Comparison of ENCODE assay signal across 8 cellular contexts in the genomic region with DNA sequence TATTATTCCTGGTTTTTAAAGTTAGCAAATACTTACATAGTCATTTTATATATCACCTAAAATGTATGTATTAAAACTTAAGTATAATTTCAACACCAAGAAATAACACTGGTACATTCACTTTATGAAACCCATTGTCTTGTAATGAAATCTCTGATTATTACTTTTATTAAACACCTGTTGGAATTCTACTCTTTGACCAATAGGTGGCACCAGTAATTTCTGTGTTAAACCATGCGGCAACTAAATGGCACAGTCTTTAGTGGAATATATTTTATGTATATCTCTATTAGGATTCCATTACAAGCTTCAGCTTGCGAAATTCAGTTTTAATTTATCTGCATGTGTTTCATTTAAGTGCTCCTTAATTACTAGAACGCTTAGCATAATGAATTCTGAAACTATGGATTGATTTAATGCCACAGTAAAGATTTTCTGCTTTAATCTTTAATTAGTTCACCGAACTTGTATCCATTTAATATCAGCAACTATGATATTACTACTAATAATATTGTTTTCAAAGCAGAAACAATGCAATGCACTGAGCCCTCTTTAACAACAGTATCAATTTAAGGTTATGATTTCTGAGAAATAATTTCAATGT.
DNase-seq lines count a peak whose midpoint lies in the region; ATAC-seq and TF ChIP-seq lines count a peak whose summit lies in the region.

No MANE protein-coding gene starts in this region.

- CTCF ChIA-PET in SK-N-SH (lab: Yijun Ruan, JAX) = interaction anchor here (0.6 to 3.2 kb wide), 12 partner anchors 9 to 781 kb away, joined by 3 to 28 read pairs (median 5); no protein-coding TSS in a partner anchor

- H3K27me3 Mint-ChIP-seq in glutamatergic neuron (ENCODE audit: unreplicated experiment) (no peaks in the 10 kb centered on the region), T-helper 17 cell (no peaks in the 10 kb centered on the region)
- H3K27me3 Mint-ChIP-seq in activated naive CD8-positive, alpha-beta T cell treated with anti-CD3 and anti-CD28 coated beads, Interleukin-2, amount 50 U/mL, for 24 hours = no peaks in the 10 kb centered on the region

- H3K4me3 Mint-ChIP-seq in glutamatergic neuron (ENCODE audit: unreplicated experiment) (no peak overlapping the region), T-helper 17 cell (no peak overlapping the region)
- no peak overlapping the region for H3K4me3 Mint-ChIP-seq in activated naive CD8-positive, alpha-beta T cell treated with anti-CD3 and anti-CD28 coated beads, Interleukin-2, amount 50 U/mL, for 24 hours

- TF ChIP-seq RAD21 in SK-N-SH (IDR thresholded peaks at IDR 0.05; ENCODE audit: low read length) = peak; percentile 78

- no peaks in the 10 kb centered on the region for H3K36me3 ChIP-seq in Karpas-422 (ENCODE audit: insufficient read depth, low read length)
- no peaks in the 10 kb centered on the region for H3K36me3 ChIP-seq in SK-N-SH (replicated peaks in 1 of 2; ENCODE audit: control insufficient read depth in 1 of 2, insufficient read depth in 2 of 2, low read length in 1 of 2)

- H3K27ac ChIP-seq in Karpas-422 (ENCODE audit: low read length) (no peak overlapping the region), SK-N-SH (ENCODE audit: low read depth in 2 of 2, low read length in 1 of 2) (no peak overlapping the region)

- H3K27ac Mint-ChIP-seq in glutamatergic neuron (ENCODE audit: unreplicated experiment) (no peak overlapping the region), T-helper 17 cell (no peak overlapping the region)
- H3K27ac Mint-ChIP-seq in activated naive CD8-positive, alpha-beta T cell treated with anti-CD3 and anti-CD28 coated beads, Interleukin-2, amount 50 U/mL, for 24 hours = no peak overlapping the region

- no peak for TF ChIP-seq EP300 in SK-N-SH (IDR thresholded peaks at IDR 0.05; ENCODE audit: borderline replicate concordance in 1 of 2, low read depth in 1 of 2, low read length in 1 of 2)

- no peaks in the 10 kb centered on the region for H3K36me3 Mint-ChIP-seq in glutamatergic neuron (ENCODE audit: unreplicated experiment)
- no peaks in the 10 kb centered on the region for H3K36me3 Mint-ChIP-seq in T-helper 17 cell (ENCODE audit: low read depth)
- H3K36me3 Mint-ChIP-seq in activated naive CD8-positive, alpha-beta T cell treated with anti-CD3 and anti-CD28 coated beads, Interleukin-2, amount 50 U/mL, for 24 hours (ENCODE audit: low read depth) = no peaks in the 10 kb centered on the region

- TF ChIP-seq CTCF in SK-N-SH (IDR thresholded peaks at IDR 0.05) (peak; percentile 94), glutamatergic neuron (IDR thresholded peaks at IDR 0.05; ENCODE audit: partially characterized antibody, unreplicated experiment) (peak; percentile 79)

- no peak overlapping the region for H2AFZ ChIP-seq in Karpas-422 (ENCODE audit: low read length)
- no peak overlapping the region for H2AFZ ChIP-seq in SK-N-SH (ENCODE audit: low read depth)

- no peaks in the 10 kb centered on the region for H3K4me1 Mint-ChIP-seq in glutamatergic neuron (ENCODE audit: low read depth, unreplicated experiment)
- H3K4me1 Mint-ChIP-seq in T-helper 17 cell = no peaks in the 10 kb centered on the region
- no peaks in the 10 kb centered on the region for H3K4me1 Mint-ChIP-seq in activated naive CD8-positive, alpha-beta T cell treated with anti-CD3 and anti-CD28 coated beads, Interleukin-2, amount 50 U/mL, for 24 hours

- no peaks in the 10 kb centered on the region for H3K4me1 ChIP-seq in Karpas-422 (ENCODE audit: low read length)
- H3K4me1 ChIP-seq in SK-N-SH (ENCODE audit: control insufficient read depth in 1 of 2, insufficient read depth in 2 of 2, low read depth in 1 of 2, low read length in 1 of 2) = no peaks in the 10 kb centered on the region; a peak in 1 of 4 replicates

- H3K9me2 ChIP-seq in Karpas-422 (replicated peaks; ENCODE audit: insufficient read depth, low read length) (no peaks in the 10 kb centered on the region), SK-N-SH (no peaks in the 10 kb centered on the region)

- H3K9ac ChIP-seq in Karpas-422 (ENCODE audit: low read length) (no peak overlapping the region), SK-N-SH (no peak overlapping the region)

- H4K20me1 ChIP-seq in Karpas-422 (ENCODE audit: insufficient read depth, low read depth, low read length) (no peaks in the 10 kb centered on the region), SK-N-SH (ENCODE audit: insufficient read depth) (no peaks in the 10 kb centered on the region)

- POLR2A ChIA-PET in SK-N-SH (lab: Yijun Ruan, JAX) = no interaction called here

- H3K4me2 ChIP-seq in Karpas-422 (ENCODE audit: low read depth, low read length, poor library complexity, severe bottlenecking) (no peak overlapping the region), SK-N-SH (no peak overlapping the region)

- ATAC-seq in GM19467 (IDR thresholded peaks at IDR 0.05; ENCODE audit: unreplicated experiment) (peak; percentile 66), T-helper 17 cell (no peak)
- ATAC-seq in activated naive CD8-positive, alpha-beta T cell treated with anti-CD3 and anti-CD28 coated beads, Interleukin-2, amount 50 U/mL, for 24 hours = no peak

- WGBS in SK-N-SH (ENCODE audit: low lambda C conversion rate) = 27% methylated on average over 4 of the region's 4 CpGs

- H3K4me3 ChIP-seq in Karpas-422 (ENCODE audit: low read length) (no peak overlapping the region), SK-N-SH (ENCODE audit: low read depth in 2 of 2, low read length in 1 of 2) (no peak overlapping the region)

- H3K9me3 Mint-ChIP-seq in glutamatergic neuron (ENCODE audit: unreplicated experiment) = no peaks in the 10 kb centered on the region
- H3K9me3 Mint-ChIP-seq in activated naive CD8-positive, alpha-beta T cell treated with anti-CD3 and anti-CD28 coated beads, Interleukin-2, amount 50 U/mL, for 24 hours = no peaks in the 10 kb centered on the region

- H3K27me3 ChIP-seq in Karpas-422 (ENCODE audit: low read length) (no peaks in the 10 kb centered on the region), SK-N-SH (ENCODE audit: insufficient read depth) (no peaks in the 10 kb centered on the region)

- H3F3A ChIP-seq in SK-N-SH (replicated peaks; ENCODE audit: insufficient read depth) = no peaks in the 10 kb centered on the region

- H3K9me3 ChIP-seq in Karpas-422 (ENCODE audit: low read length) (no peaks in the 10 kb centered on the region), SK-N-SH (no peaks in the 10 kb centered on the region; the same call in 1 of the 2 replicates), T-helper 17 cell (ENCODE audit: control insufficient read depth, low read length, poor library complexity, severe bottlenecking) (no peaks in the 10 kb centered on the region)

- DNase-seq in D341Med (ENCODE audit: low spot score) (peak; percentile 41), Karpas-422 (peak; percentile 71), SK-N-SH (peak; percentile 41), glutamatergic neuron (no peak), T-helper 17 cell (no peak), putamen (ENCODE audit: low spot score) (no peak)
- DNase-seq in activated naive CD8-positive, alpha-beta T cell treated with anti-CD3 and anti-CD28 coated beads, Interleukin-2, amount 50 U/mL, for 24 hours = no peak

- H3K79me2 ChIP-seq in Karpas-422 (ENCODE audit: low read length) (no peaks in the 10 kb centered on the region), SK-N-SH (ENCODE audit: insufficient read depth) (no peaks in the 10 kb centered on the region)

TF ChIP-seq in SK-N-SH, 30 proteins besides CTCF, POLR2A, EP300 and RAD21:
- 0 out of 2 replicates have a peak, but pooled peaks have one; percentile 11 for TF ChIP-seq TCF12 (IDR thresholded peaks at IDR 0.05)
- no peak for TF ChIP-seq SIN3A (IDR thresholded peaks at IDR 0.05; ENCODE audit: borderline replicate concordance, low read depth, low read length)
- no peak for TF ChIP-seq FOXJ3 (CRISPR knock-in tag; IDR thresholded peaks at IDR 0.05)
- peak; percentile 63 for TF ChIP-seq SMC3 (IDR thresholded peaks at IDR 0.05; ENCODE audit: low read depth, low read length)
- TF ChIP-seq, protein P1, sequence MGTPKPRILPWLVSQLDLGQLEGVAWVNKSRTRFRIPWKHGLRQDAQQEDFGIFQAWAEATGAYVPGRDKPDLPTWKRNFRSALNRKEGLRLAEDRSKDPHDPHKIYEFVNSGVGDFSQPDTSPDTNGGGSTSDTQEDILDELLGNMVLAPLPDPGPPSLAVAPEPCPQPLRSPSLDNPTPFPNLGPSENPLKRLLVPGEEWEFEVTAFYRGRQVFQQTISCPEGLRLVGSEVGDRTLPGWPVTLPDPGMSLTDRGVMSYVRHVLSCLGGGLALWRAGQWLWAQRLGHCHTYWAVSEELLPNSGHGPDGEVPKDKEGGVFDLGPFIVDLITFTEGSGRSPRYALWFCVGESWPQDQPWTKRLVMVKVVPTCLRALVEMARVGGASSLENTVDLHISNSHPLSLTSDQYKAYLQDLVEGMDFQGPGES (IDR thresholded peaks at IDR 0.05; ENCODE audit: low read depth, low read length) = no peak
- TF ChIP-seq MEF2A (IDR thresholded peaks at IDR 0.05; ENCODE audit: borderline replicate concordance, low read depth) = no peak
- no peak for TF ChIP-seq GATA2 (CRISPR knock-in tag; IDR thresholded peaks at IDR 0.05)
- TF ChIP-seq, protein P2, sequence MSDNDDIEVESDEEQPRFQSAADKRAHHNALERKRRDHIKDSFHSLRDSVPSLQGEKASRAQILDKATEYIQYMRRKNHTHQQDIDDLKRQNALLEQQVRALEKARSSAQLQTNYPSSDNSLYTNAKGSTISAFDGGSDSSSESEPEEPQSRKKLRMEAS (IDR thresholded peaks at IDR 0.05; ENCODE audit: low read depth) = 0 out of 2 replicates have a peak, but pooled peaks have one; percentile 38
- no peak for TF ChIP-seq RXRA (IDR thresholded peaks at IDR 0.05; ENCODE audit: borderline replicate concordance, low read depth)
- no peak for TF ChIP-seq RFX5 (IDR thresholded peaks at IDR 0.05; ENCODE audit: low read length)
- TF ChIP-seq FOXM1 (IDR thresholded peaks at IDR 0.05; ENCODE audit: low read depth) = no peak
- no peak for TF ChIP-seq TEAD4 (IDR thresholded peaks at IDR 0.05; ENCODE audit: borderline replicate concordance, insufficient read depth)

Comparison
In these comparisons a context has a peak if more than half of its experiments do, and no peak if none do; other contexts are left out.
1. DNase-seq: peak in D341Med (single experiment), Karpas-422 (single experiment) and SK-N-SH (single experiment); none in glutamatergic neuron (single experiment), T-helper 17 cell (0 of 3), activated naive CD8-positive, alpha-beta T cell treated with anti-CD3 and anti-CD28 coated beads, Interleukin-2, amount 50 U/mL, for 24 hours (single experiment) and putamen (single experiment).